ENCODE assay signal across 10 cellular contexts in the genomic region with DNA sequence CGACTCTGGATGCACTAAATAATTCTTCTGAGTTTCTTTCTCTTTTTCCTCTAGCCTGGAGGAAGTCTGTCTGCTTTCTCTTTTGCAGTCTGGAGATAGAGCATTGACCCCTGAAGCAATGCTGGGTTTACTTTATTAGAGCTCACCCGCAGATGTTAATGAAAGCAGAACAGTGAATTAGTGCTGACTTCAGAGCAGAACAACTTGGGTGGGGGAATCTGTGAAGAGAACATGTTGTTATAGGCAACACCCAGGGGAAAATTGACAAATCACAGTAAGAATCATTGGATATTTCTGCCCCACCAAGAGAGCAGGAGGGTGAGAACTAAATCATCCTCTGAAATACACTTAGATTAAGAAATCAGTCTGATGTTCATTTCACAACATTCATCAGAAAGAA.
DNase-seq lines count a peak whose midpoint lies in the region; ATAC-seq and TF ChIP-seq lines count a peak whose summit lies in the region.
"Had no signal": no experiment of that assay in that cellular context is flagged by ENCODE, and none has a peak within 500 bp of the region (broad histone marks: within the 10 kb centered on the region; RNA-seq: fewer than 3 reads in every experiment).

No MANE protein-coding gene starts in this region.

- no peaks in the 10 kb centered on the region for H3K27me3 Mint-ChIP-seq in activated B cell treated with CpG ODN at 0.5 μM for 24 hours
- peaks cover 1% of the 10 kb centered on the region for H3K27me3 Mint-ChIP-seq in activated T-helper 1 cell treated with anti-CD3 and anti-CD28 coated beads, Interleukin-12 subunit alpha, Interleukin-12 subunit beta, Interleukin-2, Interleukin-4 antibody, amounts not matched to agents 30 ng/mL and 10 ng/mL and 1 ng/mL, durations not matched to agents 14 hours and 24 hours and 36 hours (ENCODE audit: insufficient read depth)

- POLR2A ChIA-PET in activated B cell treated with CpG ODN at 0.5 μM for 24 hours (lab: Charles Lee), result no interaction called here

- ATAC-seq in GM18511 (IDR thresholded peaks at IDR 0.05; ENCODE audit: unreplicated experiment) (peak; percentile 49), activated B cell treated with CpG ODN at 0.5 μM for 24 hours (ENCODE audit: low read depth) (no peak), left cardiac atrium (peak; percentile 80 to 82)

- peaks cover 14 to 17% (median 16%) of the 10 kb centered on the region in 3 donors for H3K4me1 ChIP-seq in skeletal muscle tissue (ENCODE audit: control insufficient read depth in 3 of 3, insufficient read depth in 3 of 3, low read length in 3 of 3)

- H3K36me3 ChIP-seq in skeletal muscle tissue (ENCODE audit: control insufficient read depth in 3 of 3, insufficient read depth in 3 of 3, low read length in 3 of 3), result no peaks in the 10 kb centered on the region
- H3K36me3 ChIP-seq: ovary had no signal

- no peak overlapping the region for H3K9ac ChIP-seq in skeletal muscle tissue (ENCODE audit: low read depth in 1 of 3, low read length in 3 of 3)

- CTCF ChIA-PET in activated B cell treated with CpG ODN at 0.5 μM for 24 hours (lab: Charles Lee), result no interaction called here

- peaks cover 40% of the 10 kb centered on the region for H3K4me1 Mint-ChIP-seq in activated B cell treated with CpG ODN at 0.5 μM for 24 hours
- H3K4me1 Mint-ChIP-seq in activated T-helper 1 cell treated with anti-CD3 and anti-CD28 coated beads, Interleukin-12 subunit alpha, Interleukin-12 subunit beta, Interleukin-2, Interleukin-4 antibody, amounts not matched to agents 30 ng/mL and 10 ng/mL and 1 ng/mL, durations not matched to agents 14 hours and 24 hours and 36 hours (ENCODE audit: low read depth), result peaks cover 18% of the 10 kb centered on the region

- no peak overlapping the region for H3K4me3 Mint-ChIP-seq in activated B cell treated with CpG ODN at 0.5 μM for 24 hours
- H3K4me3 Mint-ChIP-seq in activated T-helper 1 cell treated with anti-CD3 and anti-CD28 coated beads, Interleukin-12 subunit alpha, Interleukin-12 subunit beta, Interleukin-2, Interleukin-4 antibody, amounts not matched to agents 30 ng/mL and 10 ng/mL and 1 ng/mL, durations not matched to agents 14 hours and 24 hours and 36 hours, result no peak overlapping the region

- TF ChIP-seq CTCF in activated B cell treated with CpG ODN at 0.5 μM for 24 hours (IDR thresholded peaks at IDR 0.05), result no peak

- peaks cover 0 to 2% (median 0%) of the 10 kb centered on the region in 3 donors for H3K9me3 ChIP-seq in skeletal muscle tissue (ENCODE audit: control insufficient read depth in 3 of 3, low read length in 3 of 3)
- H3K9me3 ChIP-seq: ovary had no signal

- H3K36me3 Mint-ChIP-seq in activated B cell treated with CpG ODN at 0.5 μM for 24 hours (ENCODE audit: low read depth), result no peaks in the 10 kb centered on the region
- no peaks in the 10 kb centered on the region for H3K36me3 Mint-ChIP-seq in activated T-helper 1 cell treated with anti-CD3 and anti-CD28 coated beads, Interleukin-12 subunit alpha, Interleukin-12 subunit beta, Interleukin-2, Interleukin-4 antibody, amounts not matched to agents 30 ng/mL and 10 ng/mL and 1 ng/mL, durations not matched to agents 14 hours and 24 hours and 36 hours (ENCODE audit: low read depth)

- intact Hi-C loops in activated B cell treated with CpG ODN at 0.5 μM for 24 hours (cut with micrococcal nuclease), result loop anchor here (5.0 kb wide), 3 partner anchors 33 to 163 kb away; a partner anchor contains a TSS
- intact Hi-C loops in left cardiac atrium (cut with DNase I), result no loop called here
- intact Hi-C loops in activated T-helper 1 cell treated with anti-CD3 and anti-CD28 coated beads, Interleukin-12 subunit alpha, Interleukin-12 subunit beta, Interleukin-2, Interleukin-4 antibody, amounts not matched to agents 30 ng/mL and 10 ng/mL and 1 ng/mL, durations not matched to agents 14 hours and 24 hours and 36 hours (cut with micrococcal nuclease), result loop anchor here (10.0 kb wide), 1 partner anchor 165 kb away; a partner anchor contains a TSS

- peak overlapping the region; percentile 74 for H3K27ac ChIP-seq in skeletal muscle tissue (ENCODE audit: low read depth, low read length)

- no peaks in the 10 kb centered on the region for H3K27me3 ChIP-seq in skeletal muscle tissue (ENCODE audit: control insufficient read depth in 3 of 3, insufficient read depth in 3 of 3, low read length in 3 of 3)
- H3K27me3 ChIP-seq: ovary had no signal

- peak overlapping the region; percentile 30 for H3K27ac Mint-ChIP-seq in activated B cell treated with CpG ODN at 0.5 μM for 24 hours
- H3K27ac Mint-ChIP-seq in activated T-helper 1 cell treated with anti-CD3 and anti-CD28 coated beads, Interleukin-12 subunit alpha, Interleukin-12 subunit beta, Interleukin-2, Interleukin-4 antibody, amounts not matched to agents 30 ng/mL and 10 ng/mL and 1 ng/mL, durations not matched to agents 14 hours and 24 hours and 36 hours, result no peak overlapping the region

- no peak overlapping the region for H3K4me3 ChIP-seq in skeletal muscle tissue (ENCODE audit: low read length in 3 of 3)
- H3K4me3 ChIP-seq: ovary had no signal

- no peaks in the 10 kb centered on the region for H3K9me3 Mint-ChIP-seq in activated B cell treated with CpG ODN at 0.5 μM for 24 hours
- H3K9me3 Mint-ChIP-seq in activated T-helper 1 cell treated with anti-CD3 and anti-CD28 coated beads, Interleukin-12 subunit alpha, Interleukin-12 subunit beta, Interleukin-2, Interleukin-4 antibody, amounts not matched to agents 30 ng/mL and 10 ng/mL and 1 ng/mL, durations not matched to agents 14 hours and 24 hours and 36 hours, result peaks cover 3% of the 10 kb centered on the region

- DNase-seq in activated B cell treated with CpG ODN at 0.5 μM for 24 hours (no peak), left cardiac atrium (no peak), hepatic stellate cell (ENCODE audit: low spot score) (no peak)
- no peak for DNase-seq in stimulated activated CD4-positive, alpha-beta T cell treated with anti-CD3 and anti-CD28 coated beads, Interleukin-12 subunit alpha, Interleukin-12 subunit beta, amount 100 ng/mL, for 4 hours
- no peak for DNase-seq in activated T-cell treated with anti-CD3 and anti-CD28 coated beads, Interleukin-2, amount 50 U/mL, for 48 hours
- no peak for DNase-seq in activated T-helper 1 cell treated with anti-CD3 and anti-CD28 coated beads, Interleukin-12 subunit alpha, Interleukin-12 subunit beta, Interleukin-2, Interleukin-4 antibody, amounts not matched to agents 30 ng/mL and 10 ng/mL and 1 ng/mL, durations not matched to agents 14 hours and 24 hours and 36 hours (ENCODE audit: low spot score)
- DNase-seq: ovary, SHP77 had no signal

Comparison
In these comparisons a context has a peak if more than half of its experiments do, and no peak if none do; other contexts are left out.
1. intact Hi-C loops: an anchor here in activated B cell treated with CpG ODN at 0.5 μM for 24 hours (5.0 kb wide) and activated T-helper 1 cell treated with anti-CD3 and anti-CD28 coated beads, Interleukin-12 subunit alpha, Interleukin-12 subunit beta, Interleukin-2, Interleukin-4 antibody, amounts not matched to agents 30 ng/mL and 10 ng/mL and 1 ng/mL, durations not matched to agents 14 hours and 24 hours and 36 hours (10.0 kb wide); none called in left cardiac atrium.